Comparison of ENCODE assay signal across 19 cellular contexts in genomic region chr4:23937173-23937572, GRCh38. TPM values are rescaled to one million over a fixed set of nuclear protein-coding genes. Genes with fewer than 3 reads are reported as not detected.
"Had no signal": no experiment of that assay in that cellular context is flagged by ENCODE, and none has a peak within 500 bp of the region (broad histone marks: within the 10 kb centered on the region; RNA-seq: fewer than 3 reads in every experiment).

No MANE protein-coding gene starts in this region.

- H3K36me3 ChIP-seq: adrenal gland, colonic mucosa, heart right ventricle, transverse colon, vagina had no signal

- ATAC-seq: activated CD8-positive, alpha-beta memory T cell treated with anti-CD3 and anti-CD28 coated beads, Interleukin-2, amount 10 ng/mL, durations not matched to agents 7 days and 5 days; heart right ventricle; stimulated activated naive CD8-positive, alpha-beta T cell treated with anti-CD3 and anti-CD28 coated beads, Interleukin-15, Interleukin-2, amounts not matched to agents 100 U/mL and 50 U/mL, for 24 hours had no signal

- H3K4me3 ChIP-seq: adrenal gland, colonic mucosa, heart right ventricle, transverse colon, vagina had no signal

- H3K4me1 ChIP-seq: adrenal gland, colonic mucosa, transverse colon had no signal

- H3K27ac ChIP-seq: adrenal gland, colonic mucosa, heart right ventricle, transverse colon, vagina had no signal

- H3K27me3 ChIP-seq: adrenal gland, colonic mucosa, heart right ventricle, transverse colon, vagina had no signal

- H3K9me3 ChIP-seq: adrenal gland, colonic mucosa, heart right ventricle, transverse colon, vagina had no signal

- DNase-seq: activated CD4-positive, alpha-beta T cell treated with anti-CD3 and anti-CD28 coated beads for 1 hour; activated CD4-positive, alpha-beta T cell treated with anti-CD3 and anti-CD28 coated beads, Interleukin-2, amount 50 U/mL, for 48 hours; activated CD8-positive, alpha-beta memory T cell treated with anti-CD3 and anti-CD28 coated beads, Interleukin-2, amount 10 ng/mL, durations not matched to agents 7 days and 5 days; activated naive CD4-positive, alpha-beta T cell treated with anti-CD3 and anti-CD28 coated beads, Interleukin-2, amount 50 U/mL, for 16 hours; activated T-cell treated with anti-CD3 and anti-CD28 coated beads, Interleukin-2, amount 50 U/mL, for 1 hour; adrenal gland; colonic mucosa; heart right ventricle; naive B cell; retina; stimulated activated CD4-positive, alpha-beta T cell treated with anti-CD3 and anti-CD28 coated beads, Interleukin-15, amount 100 ng/mL, for 24 hours; stimulated activated CD4-positive, alpha-beta T cell treated with anti-CD3 and anti-CD28 coated beads, Interleukin-4, amount 100 ng/mL, for 4 hours; stimulated activated CD8-positive, alpha-beta memory T cell treated with anti-CD3 and anti-CD28 coated beads, Interleukin-4, amount 100 ng/mL, for 48 hours; stimulated activated naive CD8-positive, alpha-beta T cell treated with anti-CD3 and anti-CD28 coated beads, Interleukin-15, Interleukin-2, amounts not matched to agents 100 U/mL and 50 U/mL, for 24 hours; T-helper 1 cell; T1000; transverse colon had no signal

RNA-seq across cellular contexts. Expression of gene PPARGC1A, which starts 47.3 kb away (rescaled TPM):
- total RNA-seq: activated CD8-positive, alpha-beta memory T cell treated with anti-CD3 and anti-CD28 coated beads, Interleukin-2, amount 10 ng/mL, durations not matched to agents 7 days and 5 days; activated T-helper 2 cell treated with anti-CD3 and anti-CD28 coated beads, Interferon-gamma antibody, Interleukin-2, Interleukin-4, amounts not matched to agents 10 μg/mL and 5 μg/mL and 100 μg/mL, durations not matched to agents 14 hours and 24 hours and 36 hours had no signal
